14 cellular contexts compared by ENCODE assay signal in the genomic region with DNA sequence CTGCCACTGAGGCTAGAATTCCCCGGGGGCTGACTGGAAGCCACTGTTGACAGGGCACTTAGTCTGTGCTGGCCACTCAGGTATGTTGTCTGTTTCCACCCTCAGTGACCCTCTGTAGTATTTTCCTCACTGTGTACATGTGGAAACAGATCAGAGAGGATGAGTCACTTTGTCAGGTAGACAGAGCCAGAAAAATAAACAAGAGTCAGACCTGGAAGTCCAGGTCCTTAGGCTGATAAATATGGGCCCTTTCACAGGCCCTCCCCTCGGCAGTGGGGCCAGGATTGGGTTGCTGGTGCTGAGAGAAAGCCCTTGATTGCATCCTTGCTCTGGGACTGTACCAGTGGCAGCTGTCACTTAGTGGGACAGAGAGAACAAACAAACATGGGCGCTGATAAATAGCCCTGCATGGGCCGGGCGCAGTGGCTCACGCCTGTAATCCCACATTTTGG.
"Had no signal": no experiment of that assay in that cellular context is flagged by ENCODE, and none has a peak within 500 bp of the region (broad histone marks: within the 10 kb centered on the region; RNA-seq: fewer than 3 reads in every experiment).

No MANE protein-coding gene starts in this region.

- H3K4me3 Mint-ChIP-seq: activated naive CD4-positive, alpha-beta T cell treated with anti-CD3 and anti-CD28 coated beads, Interleukin-2, amount 50 U/mL, for 24 hours; central memory CD8-positive, alpha-beta T cell had no signal

- H3K27ac ChIP-seq: coronary artery, left lung, sigmoid colon had no signal

- H3K27me3 Mint-ChIP-seq: activated naive CD4-positive, alpha-beta T cell treated with anti-CD3 and anti-CD28 coated beads, Interleukin-2, amount 50 U/mL, for 24 hours; central memory CD8-positive, alpha-beta T cell had no signal

- H3K4me3 ChIP-seq: coronary artery, gastrocnemius medialis, heart right ventricle, left lung, sigmoid colon had no signal

- H3K27ac Mint-ChIP-seq: activated naive CD4-positive, alpha-beta T cell treated with anti-CD3 and anti-CD28 coated beads, Interleukin-2, amount 50 U/mL, for 24 hours had no signal

- H3K9me3 Mint-ChIP-seq: activated naive CD4-positive, alpha-beta T cell treated with anti-CD3 and anti-CD28 coated beads, Interleukin-2, amount 50 U/mL, for 24 hours; central memory CD8-positive, alpha-beta T cell had no signal

- DNase-seq: activated CD4-positive, alpha-beta T cell treated with anti-CD3 and anti-CD28 coated beads for 1 hour; activated CD4-positive, alpha-beta T cell treated with anti-CD3 and anti-CD28 coated beads, Interleukin-2, amount 50 U/mL, for 4 hours; gastrocnemius medialis; mesendoderm; sigmoid colon; stimulated activated CD4-positive, alpha-beta T cell treated with anti-CD3 and anti-CD28 coated beads, Interleukin-12 subunit alpha, Interleukin-12 subunit beta, amount 100 ng/mL, for 4 hours; stimulated activated CD4-positive, alpha-beta T cell treated with anti-CD3 and anti-CD28 coated beads, Interleukin-2, amount 100 ng/mL, for 24 hours had no signal

- FAIRE-seq: endothelial cell of umbilical vein, islet of Langerhans had no signal

- H3K9me3 ChIP-seq: gastrocnemius medialis, heart right ventricle, left lung, sigmoid colon had no signal

- H3K27me3 ChIP-seq: gastrocnemius medialis, heart right ventricle, left lung, sigmoid colon had no signal

- ATAC-seq: gastrocnemius medialis, heart right ventricle, left lung had no signal
